8 cellular contexts compared by ENCODE assay signal in genomic region chr2:27765621-27766286, GRCh38. TPM values are rescaled to one million over a fixed set of nuclear protein-coding genes. Genes with fewer than 3 reads are reported as not detected.
DNase-seq lines count a peak whose midpoint lies in the region; ATAC-seq and TF ChIP-seq lines count a peak whose summit lies in the region.

No MANE protein-coding gene starts in this region.

- CTCF ChIA-PET in activated CD8-positive, alpha-beta memory T cell treated with anti-CD3 and anti-CD28 coated beads, Interleukin-2, amount 10 ng/mL, durations not matched to agents 7 days and 5 days (lab: Charles Lee): no interaction called here

- H3K4me3 ChIP-seq in GM23338 (no peak overlapping the region), esophagus muscularis mucosa (peak overlapping the region; percentile 36 to 46 (median 40)), psoas muscle (peak overlapping the region; percentile 56), uterus (peak overlapping the region; percentile 6 to 31), H7 (ENCODE audit: insufficient read depth, low read depth, low read length) (no peak overlapping the region)

- H3K4me1 Mint-ChIP-seq in GM23338: peaks cover 14% of the 10 kb centered on the region; the same call in 2 of the 3 replicates
- peaks cover 19% of the 10 kb centered on the region for H3K4me1 Mint-ChIP-seq in activated CD8-positive, alpha-beta memory T cell treated with anti-CD3 and anti-CD28 coated beads, Interleukin-2, amount 10 ng/mL, durations not matched to agents 7 days and 5 days

- no peaks in the 10 kb centered on the region for H3F3A ChIP-seq in GM23338 (replicated peaks; ENCODE audit: low read depth)

- H3K9me3 ChIP-seq in esophagus muscularis mucosa: no peaks in the 10 kb centered on the region
- no peaks in the 10 kb centered on the region for H3K9me3 ChIP-seq in psoas muscle
- H3K9me3 ChIP-seq in uterus: no peaks in the 10 kb centered on the region

- H3K4me3 Mint-ChIP-seq in GM23338: peak overlapping the region; percentile 9; the same call in 1 of the 3 replicates
- peak overlapping the region; percentile 52 for H3K4me3 Mint-ChIP-seq in activated CD8-positive, alpha-beta memory T cell treated with anti-CD3 and anti-CD28 coated beads, Interleukin-2, amount 10 ng/mL, durations not matched to agents 7 days and 5 days

- WGBS in esophagus muscularis mucosa: 45% methylated on average over 22 of the region's 29 CpGs
- 19 to 22% (median 20%) methylated on average over 29 of the region's 29 CpGs for WGBS in psoas muscle, 3 donors

- TF ChIP-seq EP300 in esophagus muscularis mucosa (IDR thresholded peaks at IDR 0.05): no peak

- no peaks in the 10 kb centered on the region for H3K9me2 ChIP-seq in GM23338 (ENCODE audit: insufficient read depth)

- intact Hi-C loops in esophagus muscularis mucosa (cut with DNase I) (no loop called here), psoas muscle (cut with DNase I) (no loop called here), uterus (cut with DNase I; ENCODE audit: low total_unique reads) (no loop called here)

- H3K36me3 ChIP-seq in GM23338 (ENCODE audit: insufficient read depth) (no peaks in the 10 kb centered on the region), esophagus muscularis mucosa (no peaks in the 10 kb centered on the region), psoas muscle (ENCODE audit: insufficient read depth in 1 of 2, low read depth in 1 of 2) (no peaks in the 10 kb centered on the region), uterus (no peaks in the 10 kb centered on the region), H7 (replicated peaks; ENCODE audit: control insufficient read depth, insufficient read depth, low read length) (no peaks in the 10 kb centered on the region)

- TF ChIP-seq POLR2A in esophagus muscularis mucosa (IDR thresholded peaks at IDR 0.05; ENCODE audit: low read depth): no peak
- no peak for TF ChIP-seq POLR2A in uterus (IDR thresholded peaks at IDR 0.05)

- no peak overlapping the region for H3K27ac Mint-ChIP-seq in GM23338
- peak overlapping the region; percentile 65 for H3K27ac Mint-ChIP-seq in activated CD8-positive, alpha-beta memory T cell treated with anti-CD3 and anti-CD28 coated beads, Interleukin-2, amount 10 ng/mL, durations not matched to agents 7 days and 5 days

- H3K27ac ChIP-seq in GM23338 (ENCODE audit: low read depth): no peak overlapping the region
- H3K27ac ChIP-seq in esophagus muscularis mucosa (replicated peaks in 1 of 4): no peak overlapping the region
- H3K27ac ChIP-seq in psoas muscle: no peak overlapping the region
- H3K27ac ChIP-seq in uterus: no peak overlapping the region

- H3K4me2 ChIP-seq in GM23338: no peak overlapping the region

- H4K20me1 ChIP-seq in GM23338 (replicated peaks; ENCODE audit: insufficient read depth): no peaks in the 10 kb centered on the region; the same call in 1 of the 2 replicates

- ATAC-seq in GM23338 (peak; percentile 67), psoas muscle (peak; percentile 72 to 87 (median 78))
- peak; percentile 57 for ATAC-seq in activated CD8-positive, alpha-beta memory T cell treated with anti-CD3 and anti-CD28 coated beads, Interleukin-2, amount 10 ng/mL, durations not matched to agents 7 days and 5 days

- no peaks in the 10 kb centered on the region for H3K79me2 ChIP-seq in GM23338 (replicated peaks; ENCODE audit: insufficient read depth)

- H3K9me3 Mint-ChIP-seq in GM23338: no peaks in the 10 kb centered on the region
- H3K9me3 Mint-ChIP-seq in activated CD8-positive, alpha-beta memory T cell treated with anti-CD3 and anti-CD28 coated beads, Interleukin-2, amount 10 ng/mL, durations not matched to agents 7 days and 5 days (ENCODE audit: low read depth): no peaks in the 10 kb centered on the region

- DNase-seq in GM23338 (ENCODE audit: low spot score): no peak
- peak; percentile 55 for DNase-seq in activated CD8-positive, alpha-beta memory T cell treated with anti-CD3 and anti-CD28 coated beads, Interleukin-2, amount 10 ng/mL, durations not matched to agents 7 days and 5 days
- peak; percentile 89 for DNase-seq in esophagus muscularis mucosa (ENCODE audit: extremely low spot score)
- DNase-seq in psoas muscle: peak; percentile 69 to 76
- DNase-seq in uterus: peak; percentile 34 to 43
- DNase-seq in H7: no peak
- DNase-seq in NCI-H128 (lab: John Stamatoyannopoulos, UW; ENCODE audit: unreplicated experiment): no peak
- DNase-seq in inferior parietal cortex (ENCODE audit: extremely low spot score): no peak

- H3K4me1 ChIP-seq in GM23338 (ENCODE audit: insufficient read depth): peaks cover 2% of the 10 kb centered on the region; the same call in 1 of the 2 replicates
- peaks cover 4 to 10% (median 9%) of the 10 kb centered on the region in 4 donors for H3K4me1 ChIP-seq in esophagus muscularis mucosa
- H3K4me1 ChIP-seq in psoas muscle: peaks cover 4% of the 10 kb centered on the region
- no peaks in the 10 kb centered on the region for H3K4me1 ChIP-seq in uterus

- peaks cover 3% of the 10 kb centered on the region; the same call in 1 of the 3 replicates for H3K36me3 Mint-ChIP-seq in GM23338 (ENCODE audit: low read depth)
- no peaks in the 10 kb centered on the region for H3K36me3 Mint-ChIP-seq in activated CD8-positive, alpha-beta memory T cell treated with anti-CD3 and anti-CD28 coated beads, Interleukin-2, amount 10 ng/mL, durations not matched to agents 7 days and 5 days

- H2AFZ ChIP-seq in GM23338: no peak overlapping the region

- H3K27me3 ChIP-seq in GM23338 (ENCODE audit: insufficient read depth) (no peaks in the 10 kb centered on the region), esophagus muscularis mucosa (no peaks in the 10 kb centered on the region), psoas muscle (ENCODE audit: insufficient read depth in 3 of 3, low read length in 2 of 3) (no peaks in the 10 kb centered on the region), uterus (no peaks in the 10 kb centered on the region), H7 (ENCODE audit: control insufficient read depth, insufficient read depth, low read length) (no peaks in the 10 kb centered on the region; the same call in 1 of the 2 replicates)

- H3K27me3 Mint-ChIP-seq in GM23338 (ENCODE audit: insufficient read depth, low read depth, poor library complexity): peaks cover 8% of the 10 kb centered on the region
- H3K27me3 Mint-ChIP-seq in activated CD8-positive, alpha-beta memory T cell treated with anti-CD3 and anti-CD28 coated beads, Interleukin-2, amount 10 ng/mL, durations not matched to agents 7 days and 5 days: peaks cover 2% of the 10 kb centered on the region

- TF ChIP-seq CTCF in GM23338 (conservative IDR thresholded peaks at IDR 0.05; ENCODE audit: low read depth in 2 of 2) (no peak), esophagus muscularis mucosa (IDR thresholded peaks at IDR 0.05) (no peak), psoas muscle (IDR thresholded peaks at IDR 0.05) (no peak), uterus (IDR thresholded peaks at IDR 0.05) (no peak)

TF ChIP-seq in GM23338, 12 proteins besides CTCF, POLR2A, EP300 and RAD21:
- TF ChIP-seq CREB1 (CRISPR knock-in tag; IDR thresholded peaks at IDR 0.05; ENCODE audit: low read depth) (no peak), EZH2 (IDR thresholded peaks at IDR 0.05; ENCODE audit: low read depth, unreplicated experiment) (no peak)
TF ChIP-seq in GM23338: peak in this region for 0.

RNA-seq across cellular contexts. Expression of gene MRPL33, which starts 5.8 kb away (rescaled TPM):
- total RNA-seq in GM23338 (2014; rRNA removed; shearing (Covaris generic)): 80.5 and 83.9 TPM in 2 replicates
- polyA plus RNA-seq in GM23338 (2016; fragmentation: Nextera tagmentation; extraction: Ambion mirVana): 292 and 310 TPM in 2 replicates
- total RNA-seq in activated CD8-positive, alpha-beta memory T cell treated with anti-CD3 and anti-CD28 coated beads, Interleukin-2, amount 10 ng/mL, durations not matched to agents 7 days and 5 days: 10 to 100 TPM; 49.0 to 62.0 TPM
- 100 to 1,000 TPM; 283 to 500 (median 345) TPM for total RNA-seq in esophagus muscularis mucosa
- 100 to 1,000 TPM; 200 to 269 (median 257) TPM for total RNA-seq in psoas muscle
- polyA plus RNA-seq in psoas muscle: 100 to 1,000 TPM; 400 to 716 (median 536) TPM
- 100 to 1,000 TPM in 1 of 4 donors, 10 to 100 TPM in 3; 51.7 to 404 (median 71.4) TPM for total RNA-seq in uterus
- total RNA-seq in H7 (2014; rRNA removed; shearing (Covaris generic)): 76.5 and 81.9 TPM in 2 replicates

Comparison
In these comparisons a context has a peak if more than half of its experiments do, and no peak if none do; other contexts are left out.
1. DNase-seq: peak in activated CD8-positive, alpha-beta memory T cell treated with anti-CD3 and anti-CD28 coated beads, Interleukin-2, amount 10 ng/mL, durations not matched to agents 7 days and 5 days (single experiment), esophagus muscularis mucosa (single experiment), psoas muscle (2 of 2) and uterus (2 of 2); none in GM23338 (single experiment), H7 (single experiment), NCI-H128 (single experiment) and inferior parietal cortex (single experiment).
2. H3K4me3 ChIP-seq: peak in esophagus muscularis mucosa (4 of 4), psoas muscle (single experiment) and uterus (2 of 2); none in GM23338 (single experiment) and H7 (single experiment).
3. Peak in every context shown above with its lines, with median percentiles within 50 percentile points of each other: ATAC-seq.